ENCODE assay signal across 22 cellular contexts in genomic region chr12:114131824-114132223, GRCh38.
DNase-seq lines count a peak whose midpoint lies in the region; ATAC-seq, FAIRE-seq and TF ChIP-seq lines count a peak whose summit lies in the region.
"Had no signal": no experiment of that assay in that cellular context is flagged by ENCODE, and none has a peak within 500 bp of the region (broad histone marks: within the 10 kb centered on the region; RNA-seq: fewer than 3 reads in every experiment).

No MANE protein-coding gene starts in this region.

- no peak overlapping the region for H3K56ac ChIP-seq in H1 (replicated peaks; ENCODE audit: insufficient read length, low read depth, low read length)

- CTCF ChIA-PET in Caco-2 (lab: Charles Lee): interaction anchor here (1.2 kb wide), 1 partner anchor 151 kb away, joined by 7 read pairs; no protein-coding TSS in a partner anchor
- CTCF ChIA-PET in HCT116 (lab: Charles Lee): interaction anchor here (2.9 kb wide), 1 partner anchor 151 kb away, joined by 9 read pairs; no protein-coding TSS in a partner anchor
- CTCF ChIA-PET in H1 (lab: Charles Lee; ENCODE audit: partially characterized antibody): interaction anchor here (0.6 to 4.8 kb wide), 34 partner anchors 9 to 1202 kb away, joined by 3 to 38 read pairs (median 4); no protein-coding TSS in a partner anchor

- no peaks in the 10 kb centered on the region for H3K9me2 ChIP-seq in HCT116 (ENCODE audit: insufficient read depth)

- H4K20me1 ChIP-seq in HCT116 (ENCODE audit: insufficient read depth): no peaks in the 10 kb centered on the region
- H4K20me1 ChIP-seq in H1 (replicated peaks in 1 of 2; ENCODE audit: control insufficient read depth in 1 of 2, insufficient read depth in 2 of 2, low read length in 2 of 2): no peaks in the 10 kb centered on the region
- H4K20me1 ChIP-seq: BLaER1 had no signal

- intact Hi-C loops in Caco-2 (cut with micrococcal nuclease; ENCODE audit: unreplicated experiment): no loop called here
- intact Hi-C loops in HCT116 (cut with micrococcal nuclease): no loop called here

- no peak overlapping the region for H4K91ac ChIP-seq in H1 (replicated peaks; ENCODE audit: insufficient read length, low read length)

- no TSS peak for BruUV-seq in Caco-2 (replicated peaks; lab: Mats Ljungman, UMichigan)
- no TSS peak for BruUV-seq in HCT116 (replicated peaks; lab: Mats Ljungman, UMichigan)

- H3K79me1 ChIP-seq in H1 (ENCODE audit: low read depth, low read length): no peaks in the 10 kb centered on the region

- H3K36me3 ChIP-seq in Caco-2 (ENCODE audit: control insufficient read depth, insufficient read depth, low read length) (no peaks in the 10 kb centered on the region), HCT116 (ENCODE audit: control insufficient read depth in 1 of 2, insufficient read depth in 2 of 2, low read length in 2 of 2) (no peaks in the 10 kb centered on the region), H1 (ENCODE audit: control insufficient read depth in 2 of 4, insufficient read depth in 4 of 4, low read length in 3 of 4) (no peaks in the 10 kb centered on the region), liver (ENCODE audit: control insufficient read depth in 4 of 4, insufficient read depth in 3 of 4, low read depth in 1 of 4, low read length in 3 of 4) (no peaks in the 10 kb centered on the region)
- H3K36me3 ChIP-seq: BLaER1, brain microvascular endothelial cell, colonic mucosa, pancreas, right lobe of liver, transverse colon had no signal

- H2BK20ac ChIP-seq in H1 (ENCODE audit: low read length): no peak overlapping the region

- peak; percentile 78 for FAIRE-seq in H1 (lab: Jason Lieb, UNC)
- no peak for FAIRE-seq in urothelium cell line (lab: Jason Lieb, UNC)
- FAIRE-seq: pancreas had no signal

- DNase-seq in Caco-2: no peak
- DNase-seq in HCT116 (ENCODE audit: low read depth, low spot score): no peak
- no peak for DNase-seq in H1 (ENCODE audit: low read depth in 1 of 2, low spot score in 2 of 2)
- no peak for DNase-seq in NCI-H146 treated with DMSO at 0.1 percent for 48 hours (lab: John Stamatoyannopoulos, UW; ENCODE audit: unreplicated experiment)
- no peak for DNase-seq in stimulated activated CD8-positive, alpha-beta memory T cell treated with anti-CD3 and anti-CD28 coated beads, Interleukin-4, amount 100 ng/mL, for 48 hours
- DNase-seq in activated CD8-positive, alpha-beta memory T cell treated with anti-CD3 and anti-CD28 coated beads for 24 hours: no peak
- DNase-seq in urothelium cell line (ENCODE audit: low spot score): no peak
- DNase-seq: activated CD4-positive, alpha-beta memory T cell treated with anti-CD3 and anti-CD28 coated beads for 36 hours; activated CD4-positive, CD25-positive, alpha-beta regulatory T cell; activated effector memory CD4-positive, alpha-beta T cell treated with anti-CD3 and anti-CD28 coated beads, Interleukin-2, amount 50 U/mL, for 16 hours; activated T-cell treated with anti-CD3 and anti-CD28 coated beads for 4 hours; brain microvascular endothelial cell; colonic mucosa; left cardiac atrium; NCI-H510A treated with DMSO at 0.1 percent for 48 hours; pancreas; right lobe of liver; transverse colon had no signal

- H2AFZ ChIP-seq in HCT116 (ENCODE audit: low read depth, low read length, poor library complexity, severe bottlenecking): no peak overlapping the region
- no peak overlapping the region for H2AFZ ChIP-seq in H1 (ENCODE audit: low read length)

- ATAC-seq in HCT116: peak; percentile 60
- ATAC-seq: left cardiac atrium, pancreas had no signal

- no peak overlapping the region for H3K18ac ChIP-seq in H1 (ENCODE audit: extremely low read depth, low read length)

- no peak overlapping the region for H4K5ac ChIP-seq in H1 (ENCODE audit: insufficient read length, low read depth, low read length)

- H3K4me3 ChIP-seq in Caco-2 (ENCODE audit: low read depth, low read length) (no peak overlapping the region), HCT116 (replicated peaks in 1 of 2; ENCODE audit: low read depth in 1 of 2, low read length in 2 of 2) (no peak overlapping the region), H1 (ENCODE audit: extremely low read depth in 1 of 4, insufficient read depth in 2 of 4, low read depth in 3 of 4, low read length in 4 of 4) (no peak overlapping the region), liver (ENCODE audit: low read depth in 1 of 3, low read length in 3 of 3) (no peak overlapping the region)
- H3K4me3 ChIP-seq: BLaER1, colonic mucosa, pancreas, right lobe of liver, transverse colon had no signal

- H3K4me1 ChIP-seq in Caco-2: no peaks in the 10 kb centered on the region
- no peaks in the 10 kb centered on the region for H3K4me1 ChIP-seq in HCT116 (ENCODE audit: control insufficient read depth in 1 of 2, insufficient read depth in 2 of 2, low read length in 2 of 2)
- no peaks in the 10 kb centered on the region; a peak in 2 of 7 replicates for H3K4me1 ChIP-seq in H1 (replicated peaks in 1 of 4; ENCODE audit: control insufficient read depth in 3 of 4, insufficient read depth in 4 of 4, low read length in 3 of 4)
- H3K4me1 ChIP-seq in liver (ENCODE audit: control insufficient read depth in 4 of 4, insufficient read depth in 4 of 4, low read length in 3 of 4): no peaks in the 10 kb centered on the region
- H3K4me1 ChIP-seq: BLaER1, colonic mucosa, pancreas, right lobe of liver, transverse colon had no signal

- H3K27me3 ChIP-seq in Caco-2 (replicated peaks; ENCODE audit: control insufficient read depth, insufficient read depth, low read length) (no peaks in the 10 kb centered on the region), HCT116 (ENCODE audit: insufficient read depth, low read length) (peaks cover 35% of the 10 kb centered on the region), H1 (replicated peaks in 1 of 4; ENCODE audit: control insufficient read depth in 3 of 4, extremely low read depth in 1 of 4, insufficient read depth in 3 of 4, low read length in 3 of 4) (peaks cover 0 to 13% (median 1%) of the 10 kb centered on the region in 4 experiments; a peak in 3 of 7 replicates), liver (ENCODE audit: control insufficient read depth in 4 of 4, insufficient read depth in 4 of 4, low read length in 3 of 4) (peaks cover 0 to 3% (median 0%) of the 10 kb centered on the region in 4 donors)
- H3K27me3 ChIP-seq: BLaER1, brain microvascular endothelial cell, colonic mucosa, pancreas, right lobe of liver, transverse colon had no signal

- no peak overlapping the region for H2BK12ac ChIP-seq in H1 (ENCODE audit: low read depth, low read length)

- H3K14ac ChIP-seq in H1 (ENCODE audit: insufficient read length): no peak overlapping the region

- H3K79me2 ChIP-seq in HCT116 (ENCODE audit: insufficient read depth, low read length) (no peaks in the 10 kb centered on the region), H1 (ENCODE audit: control insufficient read depth in 1 of 2, insufficient read depth in 2 of 2, low read length in 2 of 2) (no peaks in the 10 kb centered on the region)

- H3K4me1 Mint-ChIP-seq in Caco-2 (ENCODE audit: low read depth, unreplicated experiment): no peaks in the 10 kb centered on the region

- H2BK120ac ChIP-seq in H1 (replicated peaks; ENCODE audit: low read depth, low read length): no peak overlapping the region

- peaks cover 7% of the 10 kb centered on the region for H3K27me3 Mint-ChIP-seq in Caco-2 (ENCODE audit: insufficient read depth, unreplicated experiment)

- WGBS in H1 (ENCODE audit: extremely low coverage in 1 of 2, insufficient coverage in 1 of 2, insufficient read length in 1 of 2, insufficient replicate concordance in 2 of 2, low coverage in 1 of 2, low lambda C conversion rate in 2 of 2, missing lambda C conversion rate in 1 of 2), 2 experiments: 25% methylated on average over 2 of the region's 2 CpGs; no CpG with 5 or more reads in 1 of the 2 experiments
- 32% methylated on average over 2 of the region's 2 CpGs for WGBS in liver

- H3K9ac ChIP-seq in HCT116 (ENCODE audit: low read length) (no peak overlapping the region), H1 (replicated peaks in 1 of 4; ENCODE audit: extremely low read depth in 1 of 4, low read depth in 3 of 4, low read length in 3 of 4) (no peak overlapping the region), liver (ENCODE audit: low read depth in 1 of 2, low read length in 2 of 2) (no peak overlapping the region)
- H3K9ac ChIP-seq: BLaER1 had no signal

- RAD21 ChIA-PET in HCT116 (lab: Charles Lee; ENCODE audit: low non-redundant PET in 1 of 2, low total read pairs in 2 of 2, uncharacterized antibody in 2 of 2, unreplicated experiment in 2 of 2): no interaction called here

- H3K27ac ChIP-seq in HCT116 (ENCODE audit: low read depth, low read length): no peak overlapping the region
- no peak overlapping the region for H3K27ac ChIP-seq in H1 (ENCODE audit: low read depth, low read length)
- H3K27ac ChIP-seq in liver (ENCODE audit: low read depth in 1 of 2, low read length in 2 of 2): no peak overlapping the region
- H3K27ac ChIP-seq: BLaER1, brain microvascular endothelial cell, colonic mucosa, HL-60, pancreas, right lobe of liver, transverse colon had no signal

- H2BK5ac ChIP-seq in H1 (ENCODE audit: low read depth, low read length): no peak overlapping the region

- POLR2A ChIA-PET in Caco-2 (lab: Charles Lee) (no interaction called here), HCT116 (lab: Charles Lee) (no interaction called here), H1 (lab: Charles Lee; ENCODE audit: partially characterized antibody) (no interaction called here)

- TF ChIP-seq RAD21 in HCT116 (IDR thresholded peaks at IDR 0.05; ENCODE audit: low read depth): peak; percentile 6; the same call in 1 of the 2 replicates
- TF ChIP-seq RAD21 in H1 (IDR thresholded peaks at IDR 0.05 in 1 of 2, conservative IDR thresholded peaks at IDR 0.05 in 1 of 2; ENCODE audit: low read depth in 2 of 2, low read length in 2 of 2): peak; percentile 53 to 74
- TF ChIP-seq RAD21 in liver (IDR thresholded peaks at IDR 0.05): peak; percentile 20 to 28

- no peaks in the 10 kb centered on the region for H3K9me3 Mint-ChIP-seq in Caco-2 (ENCODE audit: unreplicated experiment)
- H3K9me3 Mint-ChIP-seq: activated CD4-positive, alpha-beta memory T cell treated with anti-CD3 and anti-CD28 coated beads for 36 hours; nephron had no signal

- no peak overlapping the region for H2AK5ac ChIP-seq in H1 (ENCODE audit: low read depth, low read length)

- no peak overlapping the region for H3K4me3 Mint-ChIP-seq in Caco-2 (ENCODE audit: unreplicated experiment)
- H3K4me3 Mint-ChIP-seq: activated CD4-positive, alpha-beta memory T cell treated with anti-CD3 and anti-CD28 coated beads for 36 hours; nephron had no signal

- TF ChIP-seq POLR2A in HCT116 (IDR thresholded peaks at IDR 0.05; ENCODE audit: borderline replicate concordance, extremely low read depth, insufficient read depth, insufficient read length) (no peak), H1 (IDR thresholded peaks at IDR 0.05; ENCODE audit: control extremely low read depth in 1 of 2, low read depth in 2 of 2, low read length in 2 of 2) (no peak)

- H2BK15ac ChIP-seq in H1 (ENCODE audit: low read length): no peak overlapping the region

- no peaks in the 10 kb centered on the region for H3K36me3 Mint-ChIP-seq in Caco-2 (ENCODE audit: insufficient read depth, unreplicated experiment)
- H3K36me3 Mint-ChIP-seq: activated CD4-positive, alpha-beta memory T cell treated with anti-CD3 and anti-CD28 coated beads for 36 hours had no signal

- no peak for TF ChIP-seq EP300 in H1 (IDR thresholded peaks at IDR 0.05; ENCODE audit: borderline replicate concordance in 1 of 2, low read depth in 2 of 2, low read length in 2 of 2)

- H3K27ac Mint-ChIP-seq in Caco-2 (ENCODE audit: unreplicated experiment): no peak overlapping the region
- H3K27ac Mint-ChIP-seq: activated CD4-positive, alpha-beta memory T cell treated with anti-CD3 and anti-CD28 coated beads for 36 hours; nephron had no signal

- H4K8ac ChIP-seq in H1 (ENCODE audit: extremely low read depth, insufficient read depth, low read length): no peak overlapping the region

- H3K23ac ChIP-seq in H1 (ENCODE audit: insufficient read length): no peak overlapping the region

- H3K4me2 ChIP-seq in HCT116 (ENCODE audit: low read length) (no peak overlapping the region), H1 (ENCODE audit: insufficient read depth in 1 of 2, low read depth in 2 of 2, low read length in 2 of 2) (no peak overlapping the region)
- H3K4me2 ChIP-seq: BLaER1 had no signal

- TF ChIP-seq CTCF in Caco-2 (IDR thresholded peaks at IDR 0.05; ENCODE audit: insufficient read depth in 1 of 2, low read depth in 1 of 2, low read length in 1 of 2, severe bottlenecking in 1 of 2, unreplicated experiment in 1 of 2): peak; percentile 18 to 36
- 0 out of 6 replicates have a peak, but pooled peaks of 2 of the 3 experiments have one; percentile 28 to 29 for TF ChIP-seq CTCF in HCT116 (IDR thresholded peaks at IDR 0.05 in 2 of 3, conservative IDR thresholded peaks at IDR 0.05 in 1 of 3; ENCODE audit: borderline replicate concordance in 1 of 3, insufficient read depth in 1 of 3, low read depth in 2 of 3, low read length in 2 of 3)
- peak; percentile 7 to 61 (median 59) for TF ChIP-seq CTCF in H1 (IDR thresholded peaks at IDR 0.05; ENCODE audit: control extremely low read depth in 1 of 3, insufficient read depth in 1 of 3, low read depth in 1 of 3, low read length in 3 of 3)
- no peak for TF ChIP-seq CTCF in liver (IDR thresholded peaks at IDR 0.05; ENCODE audit: low read depth, low read length, missing input control)

- H3K23me2 ChIP-seq in H1 (ENCODE audit: low read depth, low read length): no peaks in the 10 kb centered on the region

- no peak overlapping the region for H3K4ac ChIP-seq in H1 (replicated peaks; ENCODE audit: insufficient read length, low read depth, low read length)

- H3K9me3 ChIP-seq in Caco-2: no peaks in the 10 kb centered on the region
- H3K9me3 ChIP-seq in HCT116 (ENCODE audit: control insufficient read depth in 1 of 2, insufficient read depth in 1 of 2, low read depth in 1 of 2, low read length in 2 of 2): no peaks in the 10 kb centered on the region
- no peaks in the 10 kb centered on the region for H3K9me3 ChIP-seq in H1 (ENCODE audit: insufficient read depth in 2 of 2, low read depth in 1 of 2, low read length in 1 of 2)
- no peaks in the 10 kb centered on the region for H3K9me3 ChIP-seq in liver (ENCODE audit: control insufficient read depth in 4 of 4, low read length in 3 of 4)
- H3K9me3 ChIP-seq: BLaER1, colonic mucosa, pancreas, right lobe of liver, transverse colon had no signal
